ENCODE assay signal across 12 cellular contexts in the genomic region with DNA sequence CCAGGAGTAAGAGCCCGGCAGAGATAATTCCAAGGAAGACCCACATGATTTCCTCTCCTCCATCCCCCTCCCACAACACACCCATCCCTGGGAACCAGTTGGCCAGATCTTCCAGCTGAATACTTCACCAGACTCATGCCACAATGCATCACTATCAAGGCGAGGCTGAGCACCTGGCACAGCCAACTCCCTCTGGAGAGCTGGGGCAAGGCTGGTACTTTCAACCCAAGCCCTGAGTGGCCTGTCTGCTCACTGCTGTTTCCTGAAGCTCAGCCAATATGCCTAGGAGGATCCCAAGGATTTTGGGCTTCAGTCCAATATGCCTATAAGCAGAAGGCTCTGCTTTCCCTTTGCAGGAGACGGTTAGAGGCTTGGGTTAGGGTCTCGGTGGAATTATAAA.
DNase-seq lines count a peak whose midpoint lies in the region; ATAC-seq and TF ChIP-seq lines count a peak whose summit lies in the region.
"Had no signal": no experiment of that assay in that cellular context is flagged by ENCODE, and none has a peak within 500 bp of the region (broad histone marks: within the 10 kb centered on the region; RNA-seq: fewer than 3 reads in every experiment).

No MANE protein-coding gene starts in this region.

- no peaks in the 10 kb centered on the region for H3K4me1 ChIP-seq in colonic mucosa
- H3K4me1 ChIP-seq: BE2C had no signal

- no peak overlapping the region for H3K9ac ChIP-seq in colonic mucosa (ENCODE audit: low read depth in 2 of 2, low read length in 2 of 2)

- intact Hi-C loops in colonic mucosa (cut with DNase I): no loop called here
- intact Hi-C loops in sciatic nerve (cut with DNase I): no loop called here

- no peaks in the 10 kb centered on the region for H3K36me3 ChIP-seq in colonic mucosa
- H3K36me3 ChIP-seq: BE2C had no signal

- no peak for TF ChIP-seq CTCF in colonic mucosa (IDR thresholded peaks at IDR 0.05)

- peak; percentile 33 for DNase-seq in NCI-H1092 (lab: John Stamatoyannopoulos, UW)
- peak; percentile 87 for DNase-seq in NCI-H2171 (lab: John Stamatoyannopoulos, UW)
- DNase-seq in colonic mucosa: peak; percentile 74
- DNase-seq in retina: peak; percentile 31
- no peak for DNase-seq in hypothalamus (lab: John Stamatoyannopoulos, UW)
- DNase-seq in central memory CD4-positive, alpha-beta T cell: no peak
- no peak for DNase-seq in sciatic nerve (ENCODE audit: low spot score)
- DNase-seq: BE2C; CD4-positive, alpha-beta memory T cell; NCI-H2081; NCI-H524 had no signal

- ATAC-seq in sciatic nerve: no peak
- ATAC-seq: GM23338 had no signal

- H3K27me3 ChIP-seq in colonic mucosa: no peaks in the 10 kb centered on the region
- H3K27me3 ChIP-seq: BE2C had no signal

- H3K4me3 ChIP-seq in colonic mucosa: no peak overlapping the region
- H3K4me3 ChIP-seq: GM23338 had no signal

- no peaks in the 10 kb centered on the region for H3K9me3 ChIP-seq in colonic mucosa
- H3K9me3 ChIP-seq: BE2C had no signal

- H3K27ac ChIP-seq in colonic mucosa: peak overlapping the region; percentile 61

Comparison
In these comparisons a context has a peak if more than half of its experiments do, and no peak if none do; other contexts are left out.
1. DNase-seq: peak in NCI-H1092 (single experiment), NCI-H2171 (single experiment), colonic mucosa (single experiment) and retina (single experiment); none in hypothalamus (0 of 51), central memory CD4-positive, alpha-beta T cell (single experiment) and sciatic nerve (single experiment).